Comparison of ENCODE assay signal across 9 cellular contexts in genomic region chr6:11270030-11271027, GRCh38. TPM values are rescaled to one million over a fixed set of nuclear protein-coding genes. Genes with fewer than 3 reads are reported as not detected.
DNase-seq lines count a peak whose midpoint lies in the region; ATAC-seq and TF ChIP-seq lines count a peak whose summit lies in the region.
"Had no signal": no experiment of that assay in that cellular context is flagged by ENCODE, and none has a peak within 500 bp of the region (broad histone marks: within the 10 kb centered on the region; RNA-seq: fewer than 3 reads in every experiment).

No MANE protein-coding gene starts in this region.

- peak overlapping the region in 3 of 4 donors; percentile 57 to 74 (median 71) for H3K27ac ChIP-seq in upper lobe of left lung

- no peaks in the 10 kb centered on the region for H3K36me3 ChIP-seq in upper lobe of left lung

- H3K4me3 ChIP-seq in upper lobe of left lung: no peak overlapping the region

- H3K4me1 ChIP-seq in upper lobe of left lung: peaks cover 39 to 50% (median 46%) of the 10 kb centered on the region in 4 donors

- peak; percentile 43 to 71 for ATAC-seq in upper lobe of left lung (ENCODE audit: low FRiP score in 2 of 2)
- no peak for ATAC-seq in HG02981 (IDR thresholded peaks at IDR 0.05; ENCODE audit: unreplicated experiment)
- no peak for ATAC-seq in GM18505 (IDR thresholded peaks at IDR 0.05; ENCODE audit: unreplicated experiment)

- TF ChIP-seq EP300 in upper lobe of left lung (IDR thresholded peaks at IDR 0.05): peak in 2 of 4 donors; percentile 45 to 67

- no peak for TF ChIP-seq CTCF in upper lobe of left lung (IDR thresholded peaks at IDR 0.05)

- WGBS in upper lobe of left lung, 2 donors: 58 to 60% methylated on average over 12 of the region's 12 CpGs

- no peaks in the 10 kb centered on the region for H3K27me3 ChIP-seq in upper lobe of left lung

- DNase-seq in NCI-H82 (lab: John Stamatoyannopoulos, UW): peak; percentile 30
- no peak for DNase-seq in NCI-H82 treated with DMSO at 0.1 percent for 48 hours (lab: John Stamatoyannopoulos, UW; ENCODE audit: unreplicated experiment)
- peak; percentile 46 for DNase-seq in SK-N-DZ (ENCODE audit: low spot score)
- DNase-seq in islet precursor cell: peak; percentile 90
- no peak for DNase-seq in upper lobe of left lung
- DNase-seq in activated CD8-positive, alpha-beta memory T cell treated with anti-CD3 and anti-CD28 coated beads, Interleukin-2, amount 50 U/mL, for 4 hours: no peak
- DNase-seq: H7 had no signal

- TF ChIP-seq POLR2A in upper lobe of left lung (IDR thresholded peaks at IDR 0.05) (no peak), GM18505 (IDR thresholded peaks at IDR 0.05; ENCODE audit: borderline replicate concordance, extremely low read depth, insufficient read depth, insufficient read length) (no peak)

- no peaks in the 10 kb centered on the region for H3K9me3 ChIP-seq in upper lobe of left lung

RNA-seq across cellular contexts. Expression of gene NEDD9, which starts 37.9 kb away (rescaled TPM):
- 0.14 and 0.31 TPM in 2 replicates for polyA plus RNA-seq in SK-N-DZ (2014; cell fraction: cytosol; rRNA removed)
- 0.13 and 0.14 TPM in 2 replicates for polyA plus RNA-seq in SK-N-DZ (2014; cell fraction: nucleus; rRNA removed)
- total RNA-seq in upper lobe of left lung: 100 to 1,000 TPM; 122 to 334 (median 173) TPM

Comparison
In these comparisons a context has a peak if more than half of its experiments do, and no peak if none do; other contexts are left out.
1. DNase-seq: peak in NCI-H82 (single experiment), SK-N-DZ (single experiment) and islet precursor cell (single experiment); none in NCI-H82 treated with DMSO at 0.1 percent for 48 hours (single experiment), upper lobe of left lung (0 of 2) and activated CD8-positive, alpha-beta memory T cell treated with anti-CD3 and anti-CD28 coated beads, Interleukin-2, amount 50 U/mL, for 4 hours (single experiment).
2. ATAC-seq: peak in upper lobe of left lung (2 of 2); none in HG02981 (single experiment) and GM18505 (single experiment).